In the genomic region with DNA sequence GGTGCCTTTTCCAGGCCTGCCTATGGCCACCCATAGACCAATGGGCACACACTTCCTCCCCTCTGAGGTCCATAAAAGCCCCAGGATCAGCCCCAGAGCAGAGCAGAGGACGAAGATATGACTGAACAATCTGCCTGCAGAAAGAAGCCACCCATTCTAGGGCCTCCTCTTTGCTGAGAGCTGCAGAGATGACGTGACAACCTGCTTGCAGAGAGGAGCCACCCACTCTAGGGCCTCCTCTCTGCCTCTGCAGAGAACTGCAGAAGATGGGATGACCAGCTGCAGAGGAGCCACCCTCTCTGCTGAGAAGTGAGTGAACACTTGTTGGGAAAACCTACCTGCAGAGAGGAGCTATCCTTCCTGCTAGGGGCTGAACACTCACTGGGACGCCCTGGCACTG, we compare ENCODE assay signal across 23 cellular contexts.
A peak's percentile ranks its signal among the peaks of the same experiment; 100 is the strongest.
DNase-seq lines count a peak whose midpoint lies in the region; ATAC-seq, FAIRE-seq and TF ChIP-seq lines count a peak whose summit lies in the region.
"Had no signal": no experiment of that assay in that cellular context is flagged by ENCODE, and none has a peak within 500 bp of the region (broad histone marks: within the 10 kb centered on the region; RNA-seq: fewer than 3 reads in every experiment).

No MANE protein-coding gene starts in this region.

- H3K4me3 ChIP-seq in Panc1 (ENCODE audit: low read depth in 2 of 2, low read length in 2 of 2) (no peak overlapping the region), neuronal stem cell (ENCODE audit: low read length in 2 of 2) (no peak overlapping the region)
- H3K4me3 ChIP-seq: BLaER1, HAP-1 had no signal

- no peak overlapping the region for H3K23ac ChIP-seq in neuronal stem cell (ENCODE audit: low read depth, low read length, poor library complexity)

- no peak overlapping the region for H3K9ac ChIP-seq in neuronal stem cell (ENCODE audit: low read depth, low read length, poor library complexity)
- H3K9ac ChIP-seq: BLaER1 had no signal

- H3K36me3 Mint-ChIP-seq in stimulated activated effector memory CD8-positive, alpha-beta T cell treated with anti-CD3 and anti-CD28 coated beads, Interleukin-12 subunit alpha, Interleukin-12 subunit beta, amount 100 ng/mL, for 72 hours, result no peaks in the 10 kb centered on the region

- H3K4me1 ChIP-seq in Panc1 (ENCODE audit: control insufficient read depth, insufficient read depth, low read length), result no peaks in the 10 kb centered on the region
- H3K4me1 ChIP-seq in neuronal stem cell (ENCODE audit: control insufficient read depth in 2 of 2, insufficient read depth in 1 of 2, low read depth in 1 of 2, low read length in 2 of 2), result peaks cover 0 to 1% of the 10 kb centered on the region in 2 donors
- H3K4me1 ChIP-seq: BLaER1, Caco-2, HAP-1 had no signal

- 0 out of 2 replicates have a peak, but pooled peaks cover 4% of the 10 kb centered on the region for H3K36me3 ChIP-seq in Panc1 (ENCODE audit: control insufficient read depth, insufficient read depth, low read length)
- peaks cover 3 to 44% of the 10 kb centered on the region in 2 donors for H3K36me3 ChIP-seq in neuronal stem cell (replicated peaks in 1 of 2; ENCODE audit: control insufficient read depth in 2 of 2, insufficient read depth in 2 of 2, low read length in 2 of 2)

- CTCF ChIA-PET in Panc1 (lab: Charles Lee), result no interaction called here

- no peak for TF ChIP-seq POLR2A in GM12891 (IDR thresholded peaks at IDR 0.05; ENCODE audit: low read depth, low read length)

- H2AFZ ChIP-seq in neuronal stem cell (ENCODE audit: low read length), result no peak overlapping the region

- POLR2A ChIA-PET in Panc1 (lab: Charles Lee), result no interaction called here

- H3K79me1 ChIP-seq in neuronal stem cell (ENCODE audit: low read depth, low read length), result peaks cover 2% of the 10 kb centered on the region

- no peak for FAIRE-seq in GM12891 (lab: Jason Lieb, UNC)
- FAIRE-seq: A204.1, GM12892, H54 had no signal

- H2BK5ac ChIP-seq in neuronal stem cell (ENCODE audit: low read length), result no peak overlapping the region

- peak overlapping the region; percentile 9 for H3K18ac ChIP-seq in neuronal stem cell (ENCODE audit: low read length)

- H3K27me3 ChIP-seq in Panc1 (ENCODE audit: control insufficient read depth, insufficient read depth, low read length) (no peaks in the 10 kb centered on the region), neuronal stem cell (ENCODE audit: control insufficient read depth in 3 of 3, insufficient read depth in 3 of 3, low read depth in 1 of 3, low read length in 3 of 3) (no peaks in the 10 kb centered on the region)
- H3K27me3 ChIP-seq: BLaER1 had no signal

- H2BK120ac ChIP-seq in neuronal stem cell (ENCODE audit: low read depth, low read length), result no peak overlapping the region

- intact Hi-C loops in Panc1 (cut with micrococcal nuclease; ENCODE audit: unreplicated experiment), result no loop called here

- no TSS peak for BruUV-seq in Panc1 (replicated peaks; lab: Mats Ljungman, UMichigan)

- no peak for TF ChIP-seq CTCF in Panc1 (IDR thresholded peaks at IDR 0.05)

- H2BK15ac ChIP-seq in neuronal stem cell (ENCODE audit: low read length), result no peak overlapping the region

- H2BK12ac ChIP-seq in neuronal stem cell (ENCODE audit: low read length), result no peak overlapping the region

- DNase-seq in DMS 273 (lab: John Stamatoyannopoulos, UW; ENCODE audit: unreplicated experiment) (peak; percentile 94), DMS 273 treated with DMSO at 0.1 percent for 48 hours (lab: John Stamatoyannopoulos, UW) (no peak), Panc1 (ENCODE audit: low read depth, low spot score) (no peak), neuronal stem cell (ENCODE audit: low spot score) (no peak), GM12891 (ENCODE audit: insufficient read length, low spot score) (no peak), HCEC 1CT (no peak)
- DNase-seq in stimulated activated effector memory CD8-positive, alpha-beta T cell treated with anti-CD3 and anti-CD28 coated beads, Interleukin-12 subunit alpha, Interleukin-12 subunit beta, amount 100 ng/mL, for 72 hours (ENCODE audit: low spot score in 2 of 2), result no peak
- DNase-seq in stimulated activated CD4-positive, alpha-beta T cell treated with anti-CD3 and anti-CD28 coated beads, Interleukin-4, amount 100 ng/mL, for 24 hours, result no peak
- DNase-seq: Caco-2; CD4-positive, CD25-positive, alpha-beta regulatory T cell; CD8-positive, alpha-beta T cell; DMS53; DMS79 treated with DMSO at 0.1 percent for 48 hours; GF-D8; GOT3 had no signal

- peaks cover 3% of the 10 kb centered on the region; the same call in 1 of the 2 replicates for H3K9me3 ChIP-seq in Panc1 (ENCODE audit: control insufficient read depth, insufficient read depth, low read depth, low read length)
- H3K9me3 ChIP-seq in neuronal stem cell (replicated peaks in 1 of 2; ENCODE audit: control insufficient read depth in 2 of 2, insufficient read depth in 1 of 2, low read depth in 1 of 2, low read length in 2 of 2), result peaks cover 0 to 8% of the 10 kb centered on the region in 2 donors
- H3K9me3 ChIP-seq: Caco-2, HAP-1 had no signal

- no peak overlapping the region for H3K4ac ChIP-seq in neuronal stem cell (ENCODE audit: low read length)

- no peaks in the 10 kb centered on the region for H3K4me1 Mint-ChIP-seq in stimulated activated effector memory CD8-positive, alpha-beta T cell treated with anti-CD3 and anti-CD28 coated beads, Interleukin-12 subunit alpha, Interleukin-12 subunit beta, amount 100 ng/mL, for 72 hours
- H3K4me1 Mint-ChIP-seq: B cell had no signal

- WGBS in neuronal stem cell (ENCODE audit: extremely low coverage in 2 of 2, insufficient read length in 2 of 2, insufficient replicate concordance in 1 of 2), 2 donors, result no CpG with 5 or more reads among the region's 3 CpGs

- no peak overlapping the region for H3K4me2 ChIP-seq in neuronal stem cell (ENCODE audit: insufficient read depth, low read length, poor library complexity, severe bottlenecking)
- H3K4me2 ChIP-seq: BLaER1 had no signal

- no peak overlapping the region for H4K8ac ChIP-seq in neuronal stem cell (ENCODE audit: low read depth, low read length)

- no peak overlapping the region for H4K91ac ChIP-seq in neuronal stem cell (ENCODE audit: low read depth, low read length, poor library complexity)

- no peak overlapping the region for H2AK5ac ChIP-seq in neuronal stem cell (ENCODE audit: low read depth, low read length)

- no peak overlapping the region for H3K27ac Mint-ChIP-seq in stimulated activated effector memory CD8-positive, alpha-beta T cell treated with anti-CD3 and anti-CD28 coated beads, Interleukin-12 subunit alpha, Interleukin-12 subunit beta, amount 100 ng/mL, for 72 hours
- H3K27ac Mint-ChIP-seq: B cell; CD4-positive, CD25-positive, alpha-beta regulatory T cell; CD8-positive, alpha-beta T cell had no signal

- ATAC-seq in Panc1, result peak; percentile 34; the same call in 1 of the 2 replicates
- ATAC-seq in stimulated activated effector memory CD8-positive, alpha-beta T cell treated with anti-CD3 and anti-CD28 coated beads, Interleukin-12 subunit alpha, Interleukin-12 subunit beta, amount 100 ng/mL, for 72 hours, result peak; percentile 8
- ATAC-seq: CD8-positive, alpha-beta T cell had no signal

- H3K9me3 Mint-ChIP-seq in stimulated activated effector memory CD8-positive, alpha-beta T cell treated with anti-CD3 and anti-CD28 coated beads, Interleukin-12 subunit alpha, Interleukin-12 subunit beta, amount 100 ng/mL, for 72 hours, result no peaks in the 10 kb centered on the region

- in situ Hi-C loops in Panc1 (cut with HindIII; ENCODE audit: low pct_unique_long_range_greater_than_20kb, low sequenced_read_pairs), result no loop called here

- H3K14ac ChIP-seq in neuronal stem cell (ENCODE audit: low read length), result no peak overlapping the region

- H3K4me3 Mint-ChIP-seq in stimulated activated effector memory CD8-positive, alpha-beta T cell treated with anti-CD3 and anti-CD28 coated beads, Interleukin-12 subunit alpha, Interleukin-12 subunit beta, amount 100 ng/mL, for 72 hours, result no peak overlapping the region
- H3K4me3 Mint-ChIP-seq: B cell; CD4-positive, CD25-positive, alpha-beta regulatory T cell; CD8-positive, alpha-beta T cell had no signal

- H3K27ac ChIP-seq in Panc1 (ENCODE audit: low read length) (no peak overlapping the region), neuronal stem cell (replicated peaks; ENCODE audit: low read length) (no peak overlapping the region)
- H3K27ac ChIP-seq: 22Rv1, BLaER1, C4-2B had no signal

TF ChIP-seq in GM12891, 5 proteins besides CTCF, POLR2A, EP300 and RAD21:
- TF ChIP-seq SPI1 (IDR thresholded peaks at IDR 0.05; ENCODE audit: low read depth, low read length), result no peak
- no peak for TF ChIP-seq POLR2AphosphoS5 (IDR thresholded peaks at IDR 0.05; ENCODE audit: low read depth, low read length)
- TF ChIP-seq PAX5 (IDR thresholded peaks at IDR 0.05; ENCODE audit: insufficient read depth, low read length, severe bottlenecking), result no peak
- TF ChIP-seq TAF1 (IDR thresholded peaks at IDR 0.05; ENCODE audit: low read depth, low read length), result no peak
- no peak for TF ChIP-seq POU2F2 (IDR thresholded peaks at IDR 0.05; ENCODE audit: low read depth, low read length)
TF ChIP-seq in GM12891: peak in this region for 0.
